In genomic region chr15:39140060-39140604, GRCh38 we compare ENCODE assay signal across 2 cellular contexts.
A peak's percentile ranks its signal among the peaks of the same experiment; 100 is the strongest.
TF ChIP-seq lines count a peak whose summit lies in the region.

No MANE protein-coding gene starts in this region.

TF ChIP-seq in GM23338, 12 proteins besides CTCF, POLR2A, EP300 and RAD21 (continued from another document):
- TF ChIP-seq REST (IDR thresholded peaks at IDR 0.05; ENCODE audit: unreplicated experiment), result no peak

TF ChIP-seq in SK-N-SH, 30 proteins besides CTCF, POLR2A, EP300 and RAD21 (continued from another document):
- TF ChIP-seq SIN3A (IDR thresholded peaks at IDR 0.05; ENCODE audit: borderline replicate concordance, low read depth, low read length), result no peak
- no peak for TF ChIP-seq EZH2phosphoT487 (IDR thresholded peaks at IDR 0.05; ENCODE audit: borderline replicate concordance, low read depth)
- no peak for TF ChIP-seq YY1 (IDR thresholded peaks at IDR 0.05; ENCODE audit: low read depth)
- peak; percentile 64; the same call in 1 of the 2 replicates for TF ChIP-seq FOXJ3 (CRISPR knock-in tag; IDR thresholded peaks at IDR 0.05)
- no peak; the same call in 1 of the 2 replicates for TF ChIP-seq SMC3 (IDR thresholded peaks at IDR 0.05; ENCODE audit: low read depth, low read length)
- TF ChIP-seq ZBTB33 (IDR thresholded peaks at IDR 0.05; ENCODE audit: borderline replicate concordance, low read depth), result no peak
- TF ChIP-seq TEAD4 (IDR thresholded peaks at IDR 0.05; ENCODE audit: borderline replicate concordance, insufficient read depth), result peak; percentile 56; the same call in 1 of the 2 replicates
- TF ChIP-seq JUND (IDR thresholded peaks at IDR 0.05), result peak; percentile 51
- TF ChIP-seq PBX3 (IDR thresholded peaks at IDR 0.05), result peak; percentile 34
- no peak; the same call in 1 of the 2 replicates for TF ChIP-seq MAX (IDR thresholded peaks at IDR 0.05; ENCODE audit: low read depth)
- TF ChIP-seq ELF1 (IDR thresholded peaks at IDR 0.05), result no peak
- TF ChIP-seq NRF1 (IDR thresholded peaks at IDR 0.05; ENCODE audit: low read depth, low read length), result no peak
- no peak for TF ChIP-seq FOXM1 (IDR thresholded peaks at IDR 0.05; ENCODE audit: low read depth)
- peak; percentile 63; the same call in 1 of the 2 replicates for TF ChIP-seq RCOR1 (IDR thresholded peaks at IDR 0.05; ENCODE audit: low read length)
- TF ChIP-seq REST (IDR thresholded peaks at IDR 0.05; ENCODE audit: low read depth, low read length), result 0 out of 2 replicates have a peak, but pooled peaks have one; percentile 3
- TF ChIP-seq GABPA (IDR thresholded peaks at IDR 0.05; ENCODE audit: low read depth), result no peak
- TF ChIP-seq MEF2A (IDR thresholded peaks at IDR 0.05; ENCODE audit: borderline replicate concordance, low read depth), result peak; percentile 79
- no peak for TF ChIP-seq IRF3 (IDR thresholded peaks at IDR 0.05; ENCODE audit: low read depth, low read length)
- TF ChIP-seq GATA2 (CRISPR knock-in tag; IDR thresholded peaks at IDR 0.05), result peak; percentile 82
- no peak for TF ChIP-seq USF1 (IDR thresholded peaks at IDR 0.05; ENCODE audit: borderline replicate concordance, low read depth)
- TF ChIP-seq NFIC (IDR thresholded peaks at IDR 0.05; ENCODE audit: borderline replicate concordance), result peak; percentile 19
- TF ChIP-seq RXRA (IDR thresholded peaks at IDR 0.05; ENCODE audit: borderline replicate concordance, low read depth), result no peak; the same call in 1 of the 2 replicates
- peak; percentile 53; the same call in 1 of the 2 replicates for TF ChIP-seq FOSL2 (IDR thresholded peaks at IDR 0.05; ENCODE audit: borderline replicate concordance, low read depth)
